1 cellular context compared by ENCODE assay signal in genomic region chr1:156705321-156705917, GRCh38.
TF ChIP-seq lines count a peak whose summit lies in the region.

TSS of gene CRABP2 (minus strand) at chr1:156705583. CDS start at chr1:156705446, 137 bp downstream.

TF ChIP-seq in IMR-90, 13 proteins besides CTCF, POLR2A, EP300 and RAD21 (continued from another document):
- no peak for TF ChIP-seq MAZ (IDR thresholded peaks at IDR 0.05; ENCODE audit: borderline replicate concordance, low read depth, low read length)
- no peak; the same call in 1 of the 2 replicates for TF ChIP-seq CHD1 (IDR thresholded peaks at IDR 0.05; ENCODE audit: low read depth, low read length)
- TF ChIP-seq RCOR1 (IDR thresholded peaks at IDR 0.05; ENCODE audit: insufficient replicate concordance, low read length) = no peak
- TF ChIP-seq FOS (IDR thresholded peaks at IDR 0.05; ENCODE audit: low read depth, low read length) = no peak
- no peak for TF ChIP-seq USF2 (IDR thresholded peaks at IDR 0.05; ENCODE audit: low read depth, low read length)
- TF ChIP-seq BHLHE40 (IDR thresholded peaks at IDR 0.05; ENCODE audit: low read depth, low read length) = no peak
- TF ChIP-seq RFX5 (IDR thresholded peaks at IDR 0.05; ENCODE audit: low read depth, low read length) = no peak
